30 cellular contexts compared by ENCODE assay signal in the genomic region with DNA sequence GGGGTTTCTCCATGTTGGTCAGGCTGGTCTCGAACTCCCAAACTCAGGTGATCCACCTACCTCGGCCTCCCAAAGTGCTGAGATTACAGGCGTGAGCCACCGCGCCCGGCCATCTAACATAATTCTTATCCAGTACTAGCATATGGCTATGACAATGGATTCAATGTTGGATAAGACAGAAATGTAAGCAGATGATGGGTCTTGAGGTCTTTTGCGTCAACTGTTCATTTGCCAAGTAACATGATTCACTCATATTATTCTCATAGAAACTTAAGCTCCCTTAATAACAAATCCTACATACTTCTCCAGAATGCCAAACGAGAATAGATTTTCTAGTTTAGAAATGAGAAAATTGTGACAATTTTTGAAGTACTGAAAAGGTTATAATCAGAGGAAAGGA.
"Had no signal": no experiment of that assay in that cellular context is flagged by ENCODE, and none has a peak within 500 bp of the region (broad histone marks: within the 10 kb centered on the region; RNA-seq: fewer than 3 reads in every experiment).

No MANE protein-coding gene starts in this region.

- DNase-seq: activated CD4-positive, alpha-beta memory T cell treated with anti-CD3 and anti-CD28 coated beads, Interleukin-2, amount 10 ng/mL, durations not matched to agents 7 days and 5 days; activated CD4-positive, alpha-beta T cell treated with anti-CD3 and anti-CD28 coated beads for 36 hours; activated CD4-positive, alpha-beta T cell treated with anti-CD3 and anti-CD28 coated beads, Interleukin-2, amount 10 ng/mL, durations not matched to agents 24 days and 14 days; activated CD4-positive, CD25-positive, alpha-beta regulatory T cell; activated CD4-positive, CD25-positive, alpha-beta regulatory T cell treated with anti-CD3 and anti-CD28 coated beads, Interleukin-2, amount 50 U/mL, for 72 hours; activated CD8-positive, alpha-beta memory T cell treated with anti-CD3 and anti-CD28 coated beads, Interleukin-2, amount 50 U/mL, for 48 hours; activated gamma-delta T cell; activated naive CD4-positive, alpha-beta T cell; activated naive CD4-positive, alpha-beta T cell treated with anti-CD3 and anti-CD28 coated beads, Interleukin-2, amount 10 ng/mL, durations not matched to agents 7 days and 5 days; activated naive CD8-positive, alpha-beta T cell treated with anti-CD3 and anti-CD28 coated beads, Interleukin-2, amount 10 ng/mL, durations not matched to agents 7 days and 5 days; activated T-cell treated with anti-CD3 and anti-CD28 coated beads for 4 hours; activated T-cell treated with anti-CD3 and anti-CD28 coated beads, Interleukin-2, amount 50 U/mL, for 24 hours; activated T-cell treated with anti-CD3 and anti-CD28 coated beads, Interleukin-2, amount 50 U/mL, for 72 hours; central memory CD4-positive, alpha-beta T cell; cerebellar nuclear complex; colonic mucosa; effector memory CD4-positive, alpha-beta T cell; endodermal cell; foreskin keratinocyte; gastrocnemius medialis; glutamatergic neuron; heart left ventricle; T-helper 2 cell had no signal

- ATAC-seq: activated CD4-positive, alpha-beta T cell treated with anti-CD3 and anti-CD28 coated beads for 36 hours; activated naive CD4-positive, alpha-beta T cell treated with anti-CD3 and anti-CD28 coated beads, Interleukin-2, amount 50 U/mL, for 72 hours; activated T-cell treated with anti-CD3 and anti-CD28 coated beads, Interleukin-2, amount 50 U/mL, for 72 hours; esophagus mucosa; foreskin keratinocyte; gastrocnemius medialis; heart left ventricle had no signal

- H3K27me3 Mint-ChIP-seq: activated CD4-positive, alpha-beta memory T cell treated with anti-CD3 and anti-CD28 coated beads, Interleukin-2, amount 10 ng/mL, durations not matched to agents 7 days and 5 days; activated CD4-positive, alpha-beta T cell treated with anti-CD3 and anti-CD28 coated beads for 36 hours; activated CD4-positive, alpha-beta T cell treated with anti-CD3 and anti-CD28 coated beads, Interleukin-2, amount 10 ng/mL, durations not matched to agents 24 days and 14 days; activated naive CD4-positive, alpha-beta T cell treated with anti-CD3 and anti-CD28 coated beads, Interleukin-2, amount 10 ng/mL, durations not matched to agents 7 days and 5 days; activated naive CD8-positive, alpha-beta T cell treated with anti-CD3 and anti-CD28 coated beads, Interleukin-2, amount 10 ng/mL, durations not matched to agents 7 days and 5 days; activated T-cell treated with anti-CD3 and anti-CD28 coated beads, Interleukin-2, amount 50 U/mL, for 24 hours had no signal

- H3K9me3 ChIP-seq: ascending aorta, breast epithelium, colonic mucosa, gastrocnemius medialis, heart left ventricle had no signal

- H3K27me3 ChIP-seq: ascending aorta, breast epithelium, cardiac muscle cell, colonic mucosa, dorsolateral prefrontal cortex, foreskin keratinocyte, gastrocnemius medialis, heart left ventricle had no signal

- H3K4me1 Mint-ChIP-seq: activated CD4-positive, alpha-beta memory T cell treated with anti-CD3 and anti-CD28 coated beads, Interleukin-2, amount 10 ng/mL, durations not matched to agents 7 days and 5 days; activated CD4-positive, alpha-beta T cell treated with anti-CD3 and anti-CD28 coated beads for 36 hours; activated CD4-positive, alpha-beta T cell treated with anti-CD3 and anti-CD28 coated beads, Interleukin-2, amount 10 ng/mL, durations not matched to agents 24 days and 14 days; activated naive CD4-positive, alpha-beta T cell treated with anti-CD3 and anti-CD28 coated beads, Interleukin-2, amount 10 ng/mL, durations not matched to agents 7 days and 5 days; activated naive CD8-positive, alpha-beta T cell treated with anti-CD3 and anti-CD28 coated beads, Interleukin-2, amount 10 ng/mL, durations not matched to agents 7 days and 5 days; brain had no signal

- H3K36me3 ChIP-seq: ascending aorta, breast epithelium, cardiac muscle cell, colonic mucosa, gastrocnemius medialis, heart left ventricle had no signal

- H3K36me3 Mint-ChIP-seq: activated naive CD4-positive, alpha-beta T cell treated with anti-CD3 and anti-CD28 coated beads, Interleukin-2, amount 10 ng/mL, durations not matched to agents 7 days and 5 days; activated naive CD4-positive, alpha-beta T cell treated with anti-CD3 and anti-CD28 coated beads, Interleukin-2, amount 50 U/mL, for 72 hours; activated naive CD8-positive, alpha-beta T cell treated with anti-CD3 and anti-CD28 coated beads, Interleukin-2, amount 10 ng/mL, durations not matched to agents 7 days and 5 days; brain had no signal

- H3K4me3 Mint-ChIP-seq: activated CD4-positive, alpha-beta memory T cell treated with anti-CD3 and anti-CD28 coated beads, Interleukin-2, amount 10 ng/mL, durations not matched to agents 7 days and 5 days; activated CD4-positive, alpha-beta T cell treated with anti-CD3 and anti-CD28 coated beads for 36 hours; activated CD4-positive, alpha-beta T cell treated with anti-CD3 and anti-CD28 coated beads, Interleukin-2, amount 10 ng/mL, durations not matched to agents 24 days and 14 days; activated naive CD4-positive, alpha-beta T cell treated with anti-CD3 and anti-CD28 coated beads, Interleukin-2, amount 10 ng/mL, durations not matched to agents 7 days and 5 days; activated naive CD8-positive, alpha-beta T cell treated with anti-CD3 and anti-CD28 coated beads, Interleukin-2, amount 10 ng/mL, durations not matched to agents 7 days and 5 days; activated T-cell treated with anti-CD3 and anti-CD28 coated beads, Interleukin-2, amount 50 U/mL, for 24 hours; activated T-cell treated with anti-CD3 and anti-CD28 coated beads, Interleukin-2, amount 50 U/mL, for 72 hours; brain; endodermal cell had no signal

- H3K4me3 ChIP-seq: ascending aorta, breast epithelium, cardiac muscle cell, colonic mucosa, dorsolateral prefrontal cortex, gastrocnemius medialis, heart left ventricle had no signal

- H3K27ac Mint-ChIP-seq: activated CD4-positive, alpha-beta memory T cell treated with anti-CD3 and anti-CD28 coated beads, Interleukin-2, amount 10 ng/mL, durations not matched to agents 7 days and 5 days; activated CD4-positive, alpha-beta T cell treated with anti-CD3 and anti-CD28 coated beads for 36 hours; activated CD4-positive, alpha-beta T cell treated with anti-CD3 and anti-CD28 coated beads, Interleukin-2, amount 10 ng/mL, durations not matched to agents 24 days and 14 days; activated naive CD4-positive, alpha-beta T cell treated with anti-CD3 and anti-CD28 coated beads, Interleukin-2, amount 10 ng/mL, durations not matched to agents 7 days and 5 days; activated naive CD4-positive, alpha-beta T cell treated with anti-CD3 and anti-CD28 coated beads, Interleukin-2, amount 50 U/mL, for 72 hours; activated naive CD8-positive, alpha-beta T cell treated with anti-CD3 and anti-CD28 coated beads, Interleukin-2, amount 10 ng/mL, durations not matched to agents 7 days and 5 days; activated T-cell treated with anti-CD3 and anti-CD28 coated beads, Interleukin-2, amount 50 U/mL, for 24 hours; activated T-cell treated with anti-CD3 and anti-CD28 coated beads, Interleukin-2, amount 50 U/mL, for 72 hours; brain; endodermal cell had no signal

- H3K4me1 ChIP-seq: ascending aorta, breast epithelium, colonic mucosa, foreskin keratinocyte, gastrocnemius medialis, heart left ventricle had no signal

- H3K27ac ChIP-seq: ascending aorta, breast epithelium, cardiac muscle cell, colonic mucosa, foreskin keratinocyte, gastrocnemius medialis, heart left ventricle had no signal
